ENCODE assay signal across 1 cellular context in the genomic region with DNA sequence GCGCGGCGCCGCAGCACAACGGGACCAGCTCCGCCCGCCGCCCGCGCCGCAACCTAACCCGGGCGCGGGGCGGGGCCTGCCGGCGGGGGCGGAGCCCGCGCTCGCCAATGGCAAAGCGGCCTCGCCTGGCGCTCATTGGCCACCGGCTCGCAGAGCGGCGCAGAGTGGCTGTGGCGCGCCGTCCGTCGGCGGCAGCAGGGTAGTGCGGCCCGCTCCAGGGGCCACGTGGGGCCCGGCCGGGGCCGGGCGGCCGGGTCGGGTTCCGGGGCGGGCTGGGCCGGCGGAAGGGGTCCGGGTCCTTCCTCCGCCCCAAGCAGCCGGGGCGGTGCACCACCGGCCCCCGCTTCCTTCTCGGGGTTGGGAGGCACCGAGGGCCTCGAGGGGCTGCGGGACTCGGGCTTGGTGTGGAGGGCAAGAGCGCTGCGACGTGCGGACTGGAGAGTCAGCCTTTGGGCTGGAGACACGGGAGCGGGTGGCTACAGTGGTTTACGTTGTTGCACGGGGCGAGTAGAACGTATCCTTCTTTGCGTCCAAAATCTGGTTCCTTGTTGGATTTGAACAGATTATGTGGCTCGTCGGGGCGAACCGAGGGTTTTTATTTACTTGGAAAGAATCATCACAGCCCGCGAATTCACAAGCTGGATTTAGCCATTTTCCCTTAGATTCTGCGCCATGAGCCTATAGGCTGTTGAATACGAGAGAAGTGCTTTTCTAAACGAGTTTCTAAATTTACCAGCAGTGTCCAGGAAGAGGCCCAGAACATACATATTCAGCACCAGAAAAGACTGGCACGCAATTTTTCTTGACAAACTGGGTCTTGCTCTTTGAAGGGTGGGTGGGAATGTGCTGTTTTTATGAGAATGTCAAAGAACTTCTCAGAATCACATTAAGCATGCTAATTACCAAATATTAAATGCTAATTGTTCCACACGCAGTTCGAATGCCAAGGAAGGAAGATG.
TF ChIP-seq lines count a peak whose summit lies in the region.

A gene (minus strand): TSS at position 29 of the 959 bp plus-strand sequence. CDS start 75 bp downstream, outside the sequence.

TF ChIP-seq in HEK293, 187 proteins besides CTCF, POLR2A, EP300 and RAD21 (continued from another document and continues in another):
- TF ChIP-seq, protein P1, sequence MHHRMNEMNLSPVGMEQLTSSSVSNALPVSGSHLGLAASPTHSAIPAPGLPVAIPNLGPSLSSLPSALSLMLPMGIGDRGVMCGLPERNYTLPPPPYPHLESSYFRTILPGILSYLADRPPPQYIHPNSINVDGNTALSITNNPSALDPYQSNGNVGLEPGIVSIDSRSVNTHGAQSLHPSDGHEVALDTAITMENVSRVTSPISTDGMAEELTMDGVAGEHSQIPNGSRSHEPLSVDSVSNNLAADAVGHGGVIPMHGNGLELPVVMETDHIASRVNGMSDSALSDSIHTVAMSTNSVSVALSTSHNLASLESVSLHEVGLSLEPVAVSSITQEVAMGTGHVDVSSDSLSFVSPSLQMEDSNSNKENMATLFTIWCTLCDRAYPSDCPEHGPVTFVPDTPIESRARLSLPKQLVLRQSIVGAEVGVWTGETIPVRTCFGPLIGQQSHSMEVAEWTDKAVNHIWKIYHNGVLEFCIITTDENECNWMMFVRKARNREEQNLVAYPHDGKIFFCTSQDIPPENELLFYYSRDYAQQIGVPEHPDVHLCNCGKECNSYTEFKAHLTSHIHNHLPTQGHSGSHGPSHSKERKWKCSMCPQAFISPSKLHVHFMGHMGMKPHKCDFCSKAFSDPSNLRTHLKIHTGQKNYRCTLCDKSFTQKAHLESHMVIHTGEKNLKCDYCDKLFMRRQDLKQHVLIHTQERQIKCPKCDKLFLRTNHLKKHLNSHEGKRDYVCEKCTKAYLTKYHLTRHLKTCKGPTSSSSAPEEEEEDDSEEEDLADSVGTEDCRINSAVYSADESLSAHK (tag by site-specific recombination; IDR thresholded peaks at IDR 0.05), result no peak
- TF ChIP-seq BCL11B (tag by site-specific recombination; IDR thresholded peaks at IDR 0.05; ENCODE audit: low read depth) (no peak), REPIN1 (tag by site-specific recombination; IDR thresholded peaks at IDR 0.05; ENCODE audit: low read depth) (no peak), IKZF3 (tag by site-specific recombination; IDR thresholded peaks at IDR 0.05) (no peak), ZBTB21 (tag by site-specific recombination; IDR thresholded peaks at IDR 0.05) (no peak), ZNF366 (tag by site-specific recombination; conservative IDR thresholded peaks at IDR 0.05) (no peak), ZNF23 (tag by site-specific recombination; IDR thresholded peaks at IDR 0.05; ENCODE audit: borderline replicate concordance) (no peak), ZBTB7A (tag by site-specific recombination; IDR thresholded peaks at IDR 0.05; ENCODE audit: low read depth) (0 out of 2 replicates have a peak, but pooled peaks have one; percentile 36), KLF1 (tag by site-specific recombination; IDR thresholded peaks at IDR 0.05) (0 out of 2 replicates have a peak, but pooled peaks have one; percentile 15), ZNF514 (tag by site-specific recombination; IDR thresholded peaks at IDR 0.05) (no peak), ZBTB1 (tag by site-specific recombination; IDR thresholded peaks at IDR 0.05) (no peak), ZNF626 (tag by site-specific recombination; IDR thresholded peaks at IDR 0.05) (no peak), ZNF169 (tag by site-specific recombination; IDR thresholded peaks at IDR 0.05) (no peak), ZNF433 (tag by site-specific recombination; IDR thresholded peaks at IDR 0.05; ENCODE audit: low read depth) (no peak), ZNF248 (tag by site-specific recombination; IDR thresholded peaks at IDR 0.05) (no peak), ZNF624 (tag by site-specific recombination; IDR thresholded peaks at IDR 0.05) (no peak), ZNF114 (tag by site-specific recombination; IDR thresholded peaks at IDR 0.05) (no peak), GLIS2 (tag by site-specific recombination; IDR thresholded peaks at IDR 0.05) (no peak), ZSCAN30 (tag by site-specific recombination; IDR thresholded peaks at IDR 0.05) (0 out of 2 replicates have a peak, but pooled peaks have one; percentile 41), ZNF24 (tag by site-specific recombination; IDR thresholded peaks at IDR 0.05) (no peak), RBAK (tag by site-specific recombination; IDR thresholded peaks at IDR 0.05) (no peak), FEZF1 (tag by site-specific recombination; IDR thresholded peaks at IDR 0.05) (no peak), ZNF596 (tag by site-specific recombination; IDR thresholded peaks at IDR 0.05) (no peak), ZNF157 (tag by site-specific recombination; IDR thresholded peaks at IDR 0.05) (no peak), ZBTB20 (tag by site-specific recombination; IDR thresholded peaks at IDR 0.05) (peak; percentile 80), GLI2 (tag by site-specific recombination; IDR thresholded peaks at IDR 0.05; ENCODE audit: borderline replicate concordance, low read depth) (no peak), ZFP41 (tag by site-specific recombination; IDR thresholded peaks at IDR 0.05; ENCODE audit: borderline replicate concordance) (no peak), HOXC10 (CRISPR knock-in tag; IDR thresholded peaks at IDR 0.05) (no peak), ZNF529 (tag by site-specific recombination; IDR thresholded peaks at IDR 0.05; ENCODE audit: insufficient replicate concordance) (no peak), ZNF555 (tag by site-specific recombination; conservative IDR thresholded peaks at IDR 0.05) (no peak), ZNF558 (tag by site-specific recombination; IDR thresholded peaks at IDR 0.05) (no peak), ZNF138 (tag by site-specific recombination; IDR thresholded peaks at IDR 0.05; ENCODE audit: borderline replicate concordance) (no peak)
- TF ChIP-seq, protein P2, sequence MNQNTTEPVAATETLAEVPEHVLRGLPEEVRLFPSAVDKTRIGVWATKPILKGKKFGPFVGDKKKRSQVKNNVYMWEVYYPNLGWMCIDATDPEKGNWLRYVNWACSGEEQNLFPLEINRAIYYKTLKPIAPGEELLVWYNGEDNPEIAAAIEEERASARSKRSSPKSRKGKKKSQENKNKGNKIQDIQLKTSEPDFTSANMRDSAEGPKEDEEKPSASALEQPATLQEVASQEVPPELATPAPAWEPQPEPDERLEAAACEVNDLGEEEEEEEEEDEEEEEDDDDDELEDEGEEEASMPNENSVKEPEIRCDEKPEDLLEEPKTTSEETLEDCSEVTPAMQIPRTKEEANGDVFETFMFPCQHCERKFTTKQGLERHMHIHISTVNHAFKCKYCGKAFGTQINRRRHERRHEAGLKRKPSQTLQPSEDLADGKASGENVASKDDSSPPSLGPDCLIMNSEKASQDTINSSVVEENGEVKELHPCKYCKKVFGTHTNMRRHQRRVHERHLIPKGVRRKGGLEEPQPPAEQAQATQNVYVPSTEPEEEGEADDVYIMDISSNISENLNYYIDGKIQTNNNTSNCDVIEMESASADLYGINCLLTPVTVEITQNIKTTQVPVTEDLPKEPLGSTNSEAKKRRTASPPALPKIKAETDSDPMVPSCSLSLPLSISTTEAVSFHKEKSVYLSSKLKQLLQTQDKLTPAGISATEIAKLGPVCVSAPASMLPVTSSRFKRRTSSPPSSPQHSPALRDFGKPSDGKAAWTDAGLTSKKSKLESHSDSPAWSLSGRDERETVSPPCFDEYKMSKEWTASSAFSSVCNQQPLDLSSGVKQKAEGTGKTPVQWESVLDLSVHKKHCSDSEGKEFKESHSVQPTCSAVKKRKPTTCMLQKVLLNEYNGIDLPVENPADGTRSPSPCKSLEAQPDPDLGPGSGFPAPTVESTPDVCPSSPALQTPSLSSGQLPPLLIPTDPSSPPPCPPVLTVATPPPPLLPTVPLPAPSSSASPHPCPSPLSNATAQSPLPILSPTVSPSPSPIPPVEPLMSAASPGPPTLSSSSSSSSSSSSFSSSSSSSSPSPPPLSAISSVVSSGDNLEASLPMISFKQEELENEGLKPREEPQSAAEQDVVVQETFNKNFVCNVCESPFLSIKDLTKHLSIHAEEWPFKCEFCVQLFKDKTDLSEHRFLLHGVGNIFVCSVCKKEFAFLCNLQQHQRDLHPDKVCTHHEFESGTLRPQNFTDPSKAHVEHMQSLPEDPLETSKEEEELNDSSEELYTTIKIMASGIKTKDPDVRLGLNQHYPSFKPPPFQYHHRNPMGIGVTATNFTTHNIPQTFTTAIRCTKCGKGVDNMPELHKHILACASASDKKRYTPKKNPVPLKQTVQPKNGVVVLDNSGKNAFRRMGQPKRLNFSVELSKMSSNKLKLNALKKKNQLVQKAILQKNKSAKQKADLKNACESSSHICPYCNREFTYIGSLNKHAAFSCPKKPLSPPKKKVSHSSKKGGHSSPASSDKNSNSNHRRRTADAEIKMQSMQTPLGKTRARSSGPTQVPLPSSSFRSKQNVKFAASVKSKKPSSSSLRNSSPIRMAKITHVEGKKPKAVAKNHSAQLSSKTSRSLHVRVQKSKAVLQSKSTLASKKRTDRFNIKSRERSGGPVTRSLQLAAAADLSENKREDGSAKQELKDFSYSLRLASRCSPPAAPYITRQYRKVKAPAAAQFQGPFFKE (tag by site-specific recombination; IDR thresholded peaks at IDR 0.05; ENCODE audit: borderline replicate concordance), result no peak
- TF ChIP-seq, protein P3, sequence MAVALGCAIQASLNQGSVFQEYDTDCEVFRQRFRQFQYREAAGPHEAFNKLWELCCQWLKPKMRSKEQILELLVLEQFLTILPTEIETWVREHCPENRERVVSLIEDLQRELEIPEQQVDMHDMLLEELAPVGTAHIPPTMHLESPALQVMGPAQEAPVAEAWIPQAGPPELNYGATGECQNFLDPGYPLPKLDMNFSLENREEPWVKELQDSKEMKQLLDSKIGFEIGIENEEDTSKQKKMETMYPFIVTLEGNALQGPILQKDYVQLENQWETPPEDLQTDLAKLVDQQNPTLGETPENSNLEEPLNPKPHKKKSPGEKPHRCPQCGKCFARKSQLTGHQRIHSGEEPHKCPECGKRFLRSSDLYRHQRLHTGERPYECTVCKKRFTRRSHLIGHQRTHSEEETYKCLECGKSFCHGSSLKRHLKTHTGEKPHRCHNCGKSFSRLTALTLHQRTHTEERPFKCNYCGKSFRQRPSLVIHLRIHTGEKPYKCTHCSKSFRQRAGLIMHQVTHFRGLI (tag by site-specific recombination; IDR thresholded peaks at IDR 0.05), result no peak
- TF ChIP-seq, protein P4, sequence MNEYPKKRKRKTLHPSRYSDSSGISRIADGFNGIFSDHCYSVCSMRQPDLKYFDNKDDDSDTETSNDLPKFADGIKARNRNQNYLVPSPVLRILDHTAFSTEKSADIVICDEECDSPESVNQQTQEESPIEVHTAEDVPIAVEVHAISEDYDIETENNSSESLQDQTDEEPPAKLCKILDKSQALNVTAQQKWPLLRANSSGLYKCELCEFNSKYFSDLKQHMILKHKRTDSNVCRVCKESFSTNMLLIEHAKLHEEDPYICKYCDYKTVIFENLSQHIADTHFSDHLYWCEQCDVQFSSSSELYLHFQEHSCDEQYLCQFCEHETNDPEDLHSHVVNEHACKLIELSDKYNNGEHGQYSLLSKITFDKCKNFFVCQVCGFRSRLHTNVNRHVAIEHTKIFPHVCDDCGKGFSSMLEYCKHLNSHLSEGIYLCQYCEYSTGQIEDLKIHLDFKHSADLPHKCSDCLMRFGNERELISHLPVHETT (tag by site-specific recombination; IDR thresholded peaks at IDR 0.05), result 0 out of 2 replicates have a peak, but pooled peaks have one; percentile 21
- TF ChIP-seq, protein P5, sequence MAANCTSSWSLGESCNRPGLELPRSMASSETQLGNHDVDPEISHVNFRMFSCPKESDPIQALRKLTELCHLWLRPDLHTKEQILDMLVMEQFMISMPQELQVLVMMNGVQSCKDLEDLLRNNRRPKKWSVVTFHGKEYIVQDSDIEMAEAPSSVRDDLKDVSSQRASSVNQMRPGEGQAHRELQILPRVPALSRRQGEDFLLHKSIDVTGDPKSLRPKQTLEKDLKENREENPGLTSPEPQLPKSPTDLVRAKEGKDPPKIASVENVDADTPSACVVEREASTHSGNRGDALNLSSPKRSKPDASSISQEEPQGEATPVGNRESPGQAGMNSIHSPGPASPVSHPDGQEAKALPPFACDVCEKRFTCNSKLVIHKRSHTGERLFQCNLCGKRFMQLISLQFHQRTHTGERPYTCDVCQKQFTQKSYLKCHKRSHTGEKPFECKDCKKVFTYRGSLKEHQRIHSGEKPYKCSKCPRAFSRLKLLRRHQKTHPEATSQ (tag by site-specific recombination; IDR thresholded peaks at IDR 0.05), result 0 out of 2 replicates have a peak, but pooled peaks have one; percentile 46
- TF ChIP-seq, protein P6, sequence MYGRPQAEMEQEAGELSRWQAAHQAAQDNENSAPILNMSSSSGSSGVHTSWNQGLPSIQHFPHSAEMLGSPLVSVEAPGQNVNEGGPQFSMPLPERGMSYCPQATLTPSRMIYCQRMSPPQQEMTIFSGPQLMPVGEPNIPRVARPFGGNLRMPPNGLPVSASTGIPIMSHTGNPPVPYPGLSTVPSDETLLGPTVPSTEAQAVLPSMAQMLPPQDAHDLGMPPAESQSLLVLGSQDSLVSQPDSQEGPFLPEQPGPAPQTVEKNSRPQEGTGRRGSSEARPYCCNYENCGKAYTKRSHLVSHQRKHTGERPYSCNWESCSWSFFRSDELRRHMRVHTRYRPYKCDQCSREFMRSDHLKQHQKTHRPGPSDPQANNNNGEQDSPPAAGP (tag by site-specific recombination; IDR thresholded peaks at IDR 0.05), result 0 out of 2 replicates have a peak, but pooled peaks have one; percentile 57
- TF ChIP-seq, protein P7, sequence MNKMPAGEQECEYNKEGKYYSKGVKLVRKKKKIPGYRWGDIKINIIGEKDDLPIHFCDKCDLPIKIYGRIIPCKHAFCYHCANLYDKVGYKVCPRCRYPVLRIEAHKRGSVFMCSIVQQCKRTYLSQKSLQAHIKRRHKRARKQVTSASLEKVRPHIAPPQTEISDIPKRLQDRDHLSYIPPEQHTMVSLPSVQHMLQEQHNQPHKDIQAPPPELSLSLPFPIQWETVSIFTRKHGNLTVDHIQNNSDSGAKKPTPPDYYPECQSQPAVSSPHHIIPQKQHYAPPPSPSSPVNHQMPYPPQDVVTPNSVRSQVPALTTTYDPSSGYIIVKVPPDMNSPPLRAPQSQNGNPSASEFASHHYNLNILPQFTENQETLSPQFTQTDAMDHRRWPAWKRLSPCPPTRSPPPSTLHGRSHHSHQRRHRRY (tag by site-specific recombination; IDR thresholded peaks at IDR 0.05), result no peak
- TF ChIP-seq, protein P8, sequence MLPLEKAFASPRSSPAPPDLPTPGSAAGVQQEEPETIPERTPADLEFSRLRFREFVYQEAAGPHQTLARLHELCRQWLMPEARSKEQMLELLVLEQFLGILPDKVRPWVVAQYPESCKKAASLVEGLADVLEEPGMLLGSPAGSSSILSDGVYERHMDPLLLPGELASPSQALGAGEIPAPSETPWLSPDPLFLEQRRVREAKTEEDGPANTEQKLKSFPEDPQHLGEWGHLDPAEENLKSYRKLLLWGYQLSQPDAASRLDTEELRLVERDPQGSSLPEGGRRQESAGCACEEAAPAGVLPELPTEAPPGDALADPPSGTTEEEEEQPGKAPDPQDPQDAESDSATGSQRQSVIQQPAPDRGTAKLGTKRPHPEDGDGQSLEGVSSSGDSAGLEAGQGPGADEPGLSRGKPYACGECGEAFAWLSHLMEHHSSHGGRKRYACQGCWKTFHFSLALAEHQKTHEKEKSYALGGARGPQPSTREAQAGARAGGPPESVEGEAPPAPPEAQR (tag by site-specific recombination; IDR thresholded peaks at IDR 0.05), result no peak
- TF ChIP-seq, protein P9, sequence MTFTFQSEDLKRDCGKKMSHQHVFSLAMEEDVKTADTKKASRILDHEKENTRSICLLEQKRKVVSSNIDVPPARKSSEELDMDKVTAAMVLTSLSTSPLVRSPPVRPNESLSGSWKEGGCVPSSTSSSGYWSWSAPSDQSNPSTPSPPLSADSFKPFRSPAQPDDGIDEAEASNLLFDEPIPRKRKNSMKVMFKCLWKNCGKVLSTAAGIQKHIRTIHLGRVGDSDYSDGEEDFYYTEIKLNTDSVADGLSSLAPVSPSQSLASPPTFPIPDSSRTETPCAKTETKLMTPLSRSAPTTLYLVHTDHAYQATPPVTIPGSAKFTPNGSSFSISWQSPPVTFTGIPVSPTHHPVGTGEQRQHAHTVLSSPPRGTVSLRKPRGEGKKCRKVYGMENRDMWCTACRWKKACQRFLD (tag by site-specific recombination; IDR thresholded peaks at IDR 0.05), result no peak
